Comparison of ENCODE assay signal across 8 cellular contexts in the genomic region with DNA sequence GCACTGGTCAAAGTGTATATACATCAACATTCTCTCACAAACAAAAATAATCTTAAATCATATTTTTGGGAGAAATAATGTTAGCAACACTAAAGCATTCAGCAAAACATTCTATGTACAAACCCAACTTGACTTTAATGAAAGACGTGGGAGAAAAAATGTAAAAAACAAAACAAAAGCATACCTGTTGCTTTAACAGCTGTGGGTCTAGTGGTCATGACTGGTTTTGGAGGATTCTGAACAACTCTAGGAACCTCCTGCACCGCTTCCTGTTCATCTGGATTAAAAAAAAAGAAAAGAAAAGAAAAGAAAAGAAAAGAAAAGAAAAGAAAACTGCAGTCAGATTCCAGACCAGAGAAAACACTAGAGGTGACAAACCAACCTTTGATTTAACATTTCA. TPM values are rescaled to one million over a fixed set of nuclear protein-coding genes. Genes with fewer than 3 reads are reported as not detected.
DNase-seq lines count a peak whose midpoint lies in the region; ATAC-seq, FAIRE-seq and TF ChIP-seq lines count a peak whose summit lies in the region.

No MANE protein-coding gene starts in this region.

- peaks cover 29% of the 10 kb centered on the region for H4K20me1 ChIP-seq in GM23338 (replicated peaks; ENCODE audit: insufficient read depth)

- peak overlapping the region; percentile 86 for H3K4me2 ChIP-seq in GM23338

- peaks cover 14% of the 10 kb centered on the region for H3K27me3 Mint-ChIP-seq in GM23338 (ENCODE audit: insufficient read depth, low read depth, poor library complexity)
- H3K27me3 Mint-ChIP-seq in endodermal cell (ENCODE audit: insufficient read depth) = no peaks in the 10 kb centered on the region

- H3K4me3 Mint-ChIP-seq in GM23338 = peak overlapping the region; percentile 88
- H3K4me3 Mint-ChIP-seq in endodermal cell = peak overlapping the region; percentile 92

- peak overlapping the region; percentile 93 for H3K9ac ChIP-seq in endodermal cell (ENCODE audit: extremely low read depth, low read length, poor library complexity, severe bottlenecking)

- no peak for FAIRE-seq in H54 (lab: Jason Lieb, UNC)

- DNase-seq in GM23338 (ENCODE audit: low spot score) = no peak
- peak; percentile 35 for DNase-seq in RKO (ENCODE audit: low spot score)
- no peak for DNase-seq in endodermal cell
- DNase-seq in retinal pigment epithelial cell (ENCODE audit: low read depth) = no peak
- no peak for DNase-seq in H54 (ENCODE audit: insufficient read length, low spot score)
- DNase-seq in mucosa of descending colon = no peak
- no peak for DNase-seq in NCI-H345 (lab: John Stamatoyannopoulos, UW)
- DNase-seq in DMS53 treated with DMSO at 0.1 percent for 48 hours (lab: John Stamatoyannopoulos, UW; ENCODE audit: unreplicated experiment) = no peak

- H3K9me2 ChIP-seq in GM23338 (ENCODE audit: insufficient read depth) = no peaks in the 10 kb centered on the region

- H3K4me1 Mint-ChIP-seq in GM23338 = peaks cover 15% of the 10 kb centered on the region
- H3K4me1 Mint-ChIP-seq in endodermal cell = peaks cover 11% of the 10 kb centered on the region

- H3K4me3 ChIP-seq in GM23338 (peak overlapping the region; percentile 75), endodermal cell (ENCODE audit: low read length) (peak overlapping the region; percentile 100), retinal pigment epithelial cell (ENCODE audit: low read length) (peak overlapping the region; percentile 94), mucosa of descending colon (no peak overlapping the region)

- H2AFZ ChIP-seq in GM23338 = no peak overlapping the region

- H3K9me3 ChIP-seq in endodermal cell (ENCODE audit: control insufficient read depth, low read length) = no peaks in the 10 kb centered on the region
- no peaks in the 10 kb centered on the region for H3K9me3 ChIP-seq in mucosa of descending colon

- H3K4me1 ChIP-seq in GM23338 (ENCODE audit: insufficient read depth) (no peaks in the 10 kb centered on the region), endodermal cell (ENCODE audit: control insufficient read depth, insufficient read depth, low read length) (peaks cover 3% of the 10 kb centered on the region), mucosa of descending colon (ENCODE audit: low read depth) (peaks cover 7% of the 10 kb centered on the region)

- 80 to 89% methylated on average over 1 to 2 of the region's 2 CpGs for WGBS in endodermal cell (ENCODE audit: insufficient coverage in 1 of 2, insufficient read length in 1 of 2), 2 experiments

- H3K27ac ChIP-seq in GM23338 (ENCODE audit: low read depth) = peak overlapping the region; percentile 3; the same call in 1 of the 2 replicates
- no peak overlapping the region for H3K27ac ChIP-seq in endodermal cell (ENCODE audit: low read depth, low read length)

- H3K36me3 ChIP-seq in GM23338 (ENCODE audit: insufficient read depth) = peaks cover 33% of the 10 kb centered on the region
- H3K36me3 ChIP-seq in endodermal cell (ENCODE audit: control insufficient read depth, insufficient read depth, low read length) = peaks cover 52% of the 10 kb centered on the region
- peaks cover 10% of the 10 kb centered on the region for H3K36me3 ChIP-seq in mucosa of descending colon (ENCODE audit: low read depth)

- no peak for TF ChIP-seq CTCF in GM23338 (conservative IDR thresholded peaks at IDR 0.05; ENCODE audit: low read depth in 2 of 2)
- TF ChIP-seq CTCF in endodermal cell (conservative IDR thresholded peaks at IDR 0.05) = no peak
- no peak for TF ChIP-seq CTCF in retinal pigment epithelial cell (conservative IDR thresholded peaks at IDR 0.05; ENCODE audit: low read depth, low read length)
- no peak for TF ChIP-seq CTCF in mucosa of descending colon (IDR thresholded peaks at IDR 0.05)

- no peak for TF ChIP-seq POLR2A in H54 (IDR thresholded peaks at IDR 0.05; ENCODE audit: low read depth, low read length)

- H3K36me3 Mint-ChIP-seq in GM23338 (ENCODE audit: low read depth) (peaks cover 55% of the 10 kb centered on the region), endodermal cell (ENCODE audit: low read depth) (peaks cover 40% of the 10 kb centered on the region)

- peaks cover 63% of the 10 kb centered on the region for H3K79me2 ChIP-seq in GM23338 (replicated peaks; ENCODE audit: insufficient read depth)

- no peaks in the 10 kb centered on the region for H3K9me3 Mint-ChIP-seq in GM23338
- no peaks in the 10 kb centered on the region for H3K9me3 Mint-ChIP-seq in endodermal cell

- intact Hi-C loops in mucosa of descending colon (cut with DNase I, micrococcal nuclease) = loop anchor here in 1 of 2 donors (5.0 kb wide), 1 partner anchor 123 kb away; the partner anchor contains the start of gene MTCH2

- H3K27ac Mint-ChIP-seq in GM23338 (no peak overlapping the region; the same call in 1 of the 2 replicates), endodermal cell (peak overlapping the region; percentile 86)

- ATAC-seq in GM23338 = no peak
- no peak for ATAC-seq in mucosa of descending colon

- H3F3A ChIP-seq in GM23338 (replicated peaks; ENCODE audit: low read depth) = no peaks in the 10 kb centered on the region

- no peaks in the 10 kb centered on the region for H3K27me3 ChIP-seq in GM23338 (ENCODE audit: insufficient read depth)
- H3K27me3 ChIP-seq in endodermal cell (ENCODE audit: control insufficient read depth, insufficient read depth, low read length, poor library complexity, severe bottlenecking) = no peaks in the 10 kb centered on the region

TF ChIP-seq in GM23338, 12 proteins besides CTCF, POLR2A, EP300 and RAD21 (continues in another document):
- TF ChIP-seq REST (IDR thresholded peaks at IDR 0.05; ENCODE audit: unreplicated experiment) = no peak
- no peak for TF ChIP-seq NANOG (IDR thresholded peaks at IDR 0.05; ENCODE audit: borderline replicate concordance)
- no peak for TF ChIP-seq EZH2phosphoT487 (IDR thresholded peaks at IDR 0.05; ENCODE audit: unreplicated experiment)
- TF ChIP-seq STAT1 (IDR thresholded peaks at IDR 0.05; ENCODE audit: unreplicated experiment) = no peak
- TF ChIP-seq JUNB (IDR thresholded peaks at IDR 0.05; ENCODE audit: unreplicated experiment) = no peak
- no peak for TF ChIP-seq POLR2AphosphoS5 (IDR thresholded peaks at IDR 0.05; ENCODE audit: low read depth)

RNA-seq across cellular contexts. Expression of gene FNBP4, which starts 2.1 kb away (rescaled TPM):
- 64.0 and 102 TPM in 2 replicates for total RNA-seq in GM23338 (2014; rRNA removed; shearing (Covaris generic))
- polyA plus RNA-seq in GM23338 (2016; fragmentation: Nextera tagmentation; extraction: Ambion mirVana) = 45.1 and 55.5 TPM in 2 replicates
- total RNA-seq in endodermal cell = 100 to 1,000 TPM; 118 to 141 TPM
- 123 TPM for polyA plus RNA-seq in endodermal cell (2013, experiment 1 of 2)
- polyA plus RNA-seq in endodermal cell (2013, experiment 2 of 2) = 117 TPM
- 10 to 100 TPM; 68.4 to 94.8 (median 74.0) TPM for total RNA-seq in mucosa of descending colon

RNA-seq across cellular contexts. Expression of gene AGBL2, which starts 49.9 kb away (rescaled TPM):
- total RNA-seq in GM23338 (2014; rRNA removed; shearing (Covaris generic)) = 1.6 and 5.6 TPM in 2 replicates
- 2.1 and 5.1 TPM in 2 replicates for polyA plus RNA-seq in GM23338 (2016; fragmentation: Nextera tagmentation; extraction: Ambion mirVana)
- total RNA-seq in endodermal cell (1 to 10 TPM; 5.0 to 8.7 TPM), mucosa of descending colon (1 to 10 TPM; 1.6 to 7.4 (median 3.1) TPM)
- 0.75 TPM for polyA plus RNA-seq in endodermal cell (2013, experiment 1 of 2)
- 0.29 TPM for polyA plus RNA-seq in endodermal cell (2013, experiment 2 of 2)
